In the genomic region with DNA sequence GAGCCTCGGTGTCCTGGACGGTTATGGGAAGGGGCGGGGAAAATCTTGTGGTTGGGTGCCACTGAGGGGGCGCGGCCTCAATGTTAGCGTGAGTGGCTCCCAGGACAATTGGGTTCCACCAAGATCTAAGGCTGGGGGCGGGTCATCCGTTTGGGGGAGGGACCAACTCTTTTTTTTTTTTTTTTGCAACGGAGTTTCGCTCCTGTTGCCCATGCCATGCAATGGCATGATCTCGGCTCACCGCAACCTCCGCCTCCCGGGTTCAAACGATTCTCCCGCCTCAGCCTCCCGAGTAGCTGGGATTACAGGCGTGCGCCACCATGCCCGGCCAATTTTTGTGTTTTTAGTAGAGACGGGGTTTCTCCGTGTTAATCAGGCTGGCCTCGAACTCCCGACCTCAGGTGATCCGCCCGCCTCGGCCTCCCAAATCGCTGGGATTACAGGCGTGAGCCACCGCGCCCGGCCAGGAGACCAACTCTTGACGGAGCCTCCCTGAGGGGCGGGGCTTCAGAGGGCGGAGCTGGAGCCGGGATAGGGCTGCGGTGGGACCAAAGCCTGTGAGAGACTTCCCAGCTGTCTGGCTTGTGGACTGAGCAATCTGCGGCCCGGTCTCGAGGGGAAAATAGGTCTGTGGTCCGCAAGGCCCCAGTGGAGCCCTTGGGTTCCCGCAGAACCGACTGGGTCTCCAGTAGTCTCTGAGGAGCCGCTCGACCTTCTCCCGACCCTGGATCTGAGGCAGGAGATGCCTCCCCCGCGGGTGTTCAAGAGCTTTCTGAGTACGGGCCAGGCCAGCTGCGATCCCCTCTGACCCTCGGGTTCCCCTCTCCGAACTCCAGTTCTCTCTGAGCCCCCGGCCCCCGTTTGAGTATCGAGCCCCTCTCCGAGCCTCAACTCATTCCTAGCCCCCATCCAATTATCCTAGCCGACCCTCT, we compare ENCODE assay signal across 1 cellular context.
TF ChIP-seq lines count a peak whose summit lies in the region.

No MANE protein-coding gene starts in this region.

TF ChIP-seq in HepG2, 621 proteins besides CTCF, POLR2A, EP300 and RAD21 (continued from another document and continues in another):
- TF ChIP-seq, protein P1, sequence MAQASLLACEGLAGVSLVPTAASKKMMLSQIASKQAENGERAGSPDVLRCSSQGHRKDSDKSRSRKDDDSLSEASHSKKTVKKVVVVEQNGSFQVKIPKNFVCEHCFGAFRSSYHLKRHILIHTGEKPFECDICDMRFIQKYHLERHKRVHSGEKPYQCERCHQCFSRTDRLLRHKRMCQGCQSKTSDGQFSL (CRISPR knock-in tag; IDR thresholded peaks at IDR 0.05): no peak
- TF ChIP-seq, protein P2, sequence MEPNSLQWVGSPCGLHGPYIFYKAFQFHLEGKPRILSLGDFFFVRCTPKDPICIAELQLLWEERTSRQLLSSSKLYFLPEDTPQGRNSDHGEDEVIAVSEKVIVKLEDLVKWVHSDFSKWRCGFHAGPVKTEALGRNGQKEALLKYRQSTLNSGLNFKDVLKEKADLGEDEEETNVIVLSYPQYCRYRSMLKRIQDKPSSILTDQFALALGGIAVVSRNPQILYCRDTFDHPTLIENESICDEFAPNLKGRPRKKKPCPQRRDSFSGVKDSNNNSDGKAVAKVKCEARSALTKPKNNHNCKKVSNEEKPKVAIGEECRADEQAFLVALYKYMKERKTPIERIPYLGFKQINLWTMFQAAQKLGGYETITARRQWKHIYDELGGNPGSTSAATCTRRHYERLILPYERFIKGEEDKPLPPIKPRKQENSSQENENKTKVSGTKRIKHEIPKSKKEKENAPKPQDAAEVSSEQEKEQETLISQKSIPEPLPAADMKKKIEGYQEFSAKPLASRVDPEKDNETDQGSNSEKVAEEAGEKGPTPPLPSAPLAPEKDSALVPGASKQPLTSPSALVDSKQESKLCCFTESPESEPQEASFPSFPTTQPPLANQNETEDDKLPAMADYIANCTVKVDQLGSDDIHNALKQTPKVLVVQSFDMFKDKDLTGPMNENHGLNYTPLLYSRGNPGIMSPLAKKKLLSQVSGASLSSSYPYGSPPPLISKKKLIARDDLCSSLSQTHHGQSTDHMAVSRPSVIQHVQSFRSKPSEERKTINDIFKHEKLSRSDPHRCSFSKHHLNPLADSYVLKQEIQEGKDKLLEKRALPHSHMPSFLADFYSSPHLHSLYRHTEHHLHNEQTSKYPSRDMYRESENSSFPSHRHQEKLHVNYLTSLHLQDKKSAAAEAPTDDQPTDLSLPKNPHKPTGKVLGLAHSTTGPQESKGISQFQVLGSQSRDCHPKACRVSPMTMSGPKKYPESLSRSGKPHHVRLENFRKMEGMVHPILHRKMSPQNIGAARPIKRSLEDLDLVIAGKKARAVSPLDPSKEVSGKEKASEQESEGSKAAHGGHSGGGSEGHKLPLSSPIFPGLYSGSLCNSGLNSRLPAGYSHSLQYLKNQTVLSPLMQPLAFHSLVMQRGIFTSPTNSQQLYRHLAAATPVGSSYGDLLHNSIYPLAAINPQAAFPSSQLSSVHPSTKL (CRISPR knock-in tag; IDR thresholded peaks at IDR 0.05): peak; percentile 74
- TF ChIP-seq ZNF558 (CRISPR knock-in tag; IDR thresholded peaks at IDR 0.05; ENCODE audit: borderline replicate concordance) (0 out of 2 replicates have a peak, but pooled peaks have one; percentile 5), ZNF543 (CRISPR knock-in tag; IDR thresholded peaks at IDR 0.05) (peak; percentile 76; the same call in 1 of the 2 replicates), SETDB1 (CRISPR knock-in tag; IDR thresholded peaks at IDR 0.05; ENCODE audit: borderline replicate concordance) (no peak), AKAP8 (CRISPR knock-in tag; IDR thresholded peaks at IDR 0.05) (peak; percentile 85), BORCS8-MEF2B (CRISPR knock-in tag; IDR thresholded peaks at IDR 0.05) (peak; percentile 93), RBAK (CRISPR knock-in tag; IDR thresholded peaks at IDR 0.05) (no peak), ZBTB8A (CRISPR knock-in tag; IDR thresholded peaks at IDR 0.05; ENCODE audit: borderline replicate concordance, low read depth) (no peak), FOXO1 (CRISPR knock-in tag; IDR thresholded peaks at IDR 0.05) (peak; percentile 37; the same call in 1 of the 2 replicates), KAT7 (CRISPR knock-in tag; IDR thresholded peaks at IDR 0.05; ENCODE audit: borderline replicate concordance) (peak; percentile 96), GTF3A (CRISPR knock-in tag; conservative IDR thresholded peaks at IDR 0.05) (peak; percentile 97), DNMT3B (CRISPR knock-in tag; conservative IDR thresholded peaks at IDR 0.05) (no peak), GABPB1 (CRISPR knock-in tag; IDR thresholded peaks at IDR 0.05) (peak; percentile 66), ZNF160 (CRISPR knock-in tag; IDR thresholded peaks at IDR 0.05) (peak; percentile 89; the same call in 1 of the 2 replicates), ZNF616 (CRISPR knock-in tag; IDR thresholded peaks at IDR 0.05; ENCODE audit: low read depth) (peak; percentile 91; the same call in 1 of the 2 replicates), GTF2F1 (IDR thresholded peaks at IDR 0.05; ENCODE audit: low read length) (no peak), NFE2L1 (CRISPR knock-in tag; IDR thresholded peaks at IDR 0.05; ENCODE audit: borderline replicate concordance) (no peak; the same call in 1 of the 2 replicates), NKX3-1 (CRISPR knock-in tag; IDR thresholded peaks at IDR 0.05) (no peak; the same call in 1 of the 2 replicates), ZNF724P (CRISPR knock-in tag; IDR thresholded peaks at IDR 0.05; ENCODE audit: borderline replicate concordance) (peak; percentile 91; the same call in 1 of the 2 replicates), ZNF83 (CRISPR knock-in tag; IDR thresholded peaks at IDR 0.05; ENCODE audit: borderline replicate concordance) (no peak), ZNF251 (CRISPR knock-in tag; IDR thresholded peaks at IDR 0.05) (no peak; the same call in 1 of the 2 replicates), CEBPG (CRISPR knock-in tag; IDR thresholded peaks at IDR 0.05) (no peak; the same call in 1 of the 2 replicates), PITX1 (CRISPR knock-in tag; IDR thresholded peaks at IDR 0.05) (peak; percentile 78)
- TF ChIP-seq, protein P3, sequence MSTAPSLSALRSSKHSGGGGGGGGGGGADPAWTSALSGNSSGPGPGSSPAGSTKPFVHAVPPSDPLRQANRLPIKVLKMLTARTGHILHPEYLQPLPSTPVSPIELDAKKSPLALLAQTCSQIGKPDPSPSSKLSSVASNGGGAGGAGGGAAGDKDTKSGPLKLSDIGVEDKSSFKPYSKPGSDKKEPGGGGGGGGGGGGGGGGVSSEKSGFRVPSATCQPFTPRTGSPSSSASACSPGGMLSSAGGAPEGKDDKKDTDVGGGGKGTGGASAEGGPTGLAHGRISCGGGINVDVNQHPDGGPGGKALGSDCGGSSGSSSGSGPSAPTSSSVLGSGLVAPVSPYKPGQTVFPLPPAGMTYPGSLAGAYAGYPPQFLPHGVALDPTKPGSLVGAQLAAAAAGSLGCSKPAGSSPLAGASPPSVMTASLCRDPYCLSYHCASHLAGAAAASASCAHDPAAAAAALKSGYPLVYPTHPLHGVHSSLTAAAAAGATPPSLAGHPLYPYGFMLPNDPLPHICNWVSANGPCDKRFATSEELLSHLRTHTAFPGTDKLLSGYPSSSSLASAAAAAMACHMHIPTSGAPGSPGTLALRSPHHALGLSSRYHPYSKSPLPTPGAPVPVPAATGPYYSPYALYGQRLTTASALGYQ (CRISPR knock-in tag; IDR thresholded peaks at IDR 0.05): 0 out of 2 replicates have a peak, but pooled peaks have one; percentile 50
- TF ChIP-seq, protein P4, sequence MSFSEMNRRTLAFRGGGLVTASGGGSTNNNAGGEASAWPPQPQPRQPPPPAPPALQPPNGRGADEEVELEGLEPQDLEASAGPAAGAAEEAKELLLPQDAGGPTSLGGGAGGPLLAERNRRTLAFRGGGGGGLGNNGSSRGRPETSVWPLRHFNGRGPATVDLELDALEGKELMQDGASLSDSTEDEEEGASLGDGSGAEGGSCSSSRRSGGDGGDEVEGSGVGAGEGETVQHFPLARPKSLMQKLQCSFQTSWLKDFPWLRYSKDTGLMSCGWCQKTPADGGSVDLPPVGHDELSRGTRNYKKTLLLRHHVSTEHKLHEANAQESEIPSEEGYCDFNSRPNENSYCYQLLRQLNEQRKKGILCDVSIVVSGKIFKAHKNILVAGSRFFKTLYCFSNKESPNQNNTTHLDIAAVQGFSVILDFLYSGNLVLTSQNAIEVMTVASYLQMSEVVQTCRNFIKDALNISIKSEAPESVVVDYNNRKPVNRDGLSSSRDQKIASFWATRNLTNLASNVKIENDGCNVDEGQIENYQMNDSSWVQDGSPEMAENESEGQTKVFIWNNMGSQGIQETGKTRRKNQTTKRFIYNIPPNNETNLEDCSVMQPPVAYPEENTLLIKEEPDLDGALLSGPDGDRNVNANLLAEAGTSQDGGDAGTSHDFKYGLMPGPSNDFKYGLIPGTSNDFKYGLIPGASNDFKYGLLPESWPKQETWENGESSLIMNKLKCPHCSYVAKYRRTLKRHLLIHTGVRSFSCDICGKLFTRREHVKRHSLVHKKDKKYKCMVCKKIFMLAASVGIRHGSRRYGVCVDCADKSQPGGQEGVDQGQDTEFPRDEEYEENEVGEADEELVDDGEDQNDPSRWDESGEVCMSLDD (CRISPR knock-in tag; IDR thresholded peaks at IDR 0.05; ENCODE audit: borderline replicate concordance): no peak
- TF ChIP-seq, protein P5, sequence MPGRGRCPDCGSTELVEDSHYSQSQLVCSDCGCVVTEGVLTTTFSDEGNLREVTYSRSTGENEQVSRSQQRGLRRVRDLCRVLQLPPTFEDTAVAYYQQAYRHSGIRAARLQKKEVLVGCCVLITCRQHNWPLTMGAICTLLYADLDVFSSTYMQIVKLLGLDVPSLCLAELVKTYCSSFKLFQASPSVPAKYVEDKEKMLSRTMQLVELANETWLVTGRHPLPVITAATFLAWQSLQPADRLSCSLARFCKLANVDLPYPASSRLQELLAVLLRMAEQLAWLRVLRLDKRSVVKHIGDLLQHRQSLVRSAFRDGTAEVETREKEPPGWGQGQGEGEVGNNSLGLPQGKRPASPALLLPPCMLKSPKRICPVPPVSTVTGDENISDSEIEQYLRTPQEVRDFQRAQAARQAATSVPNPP (CRISPR knock-in tag; IDR thresholded peaks at IDR 0.05): no peak
- TF ChIP-seq, protein P6, sequence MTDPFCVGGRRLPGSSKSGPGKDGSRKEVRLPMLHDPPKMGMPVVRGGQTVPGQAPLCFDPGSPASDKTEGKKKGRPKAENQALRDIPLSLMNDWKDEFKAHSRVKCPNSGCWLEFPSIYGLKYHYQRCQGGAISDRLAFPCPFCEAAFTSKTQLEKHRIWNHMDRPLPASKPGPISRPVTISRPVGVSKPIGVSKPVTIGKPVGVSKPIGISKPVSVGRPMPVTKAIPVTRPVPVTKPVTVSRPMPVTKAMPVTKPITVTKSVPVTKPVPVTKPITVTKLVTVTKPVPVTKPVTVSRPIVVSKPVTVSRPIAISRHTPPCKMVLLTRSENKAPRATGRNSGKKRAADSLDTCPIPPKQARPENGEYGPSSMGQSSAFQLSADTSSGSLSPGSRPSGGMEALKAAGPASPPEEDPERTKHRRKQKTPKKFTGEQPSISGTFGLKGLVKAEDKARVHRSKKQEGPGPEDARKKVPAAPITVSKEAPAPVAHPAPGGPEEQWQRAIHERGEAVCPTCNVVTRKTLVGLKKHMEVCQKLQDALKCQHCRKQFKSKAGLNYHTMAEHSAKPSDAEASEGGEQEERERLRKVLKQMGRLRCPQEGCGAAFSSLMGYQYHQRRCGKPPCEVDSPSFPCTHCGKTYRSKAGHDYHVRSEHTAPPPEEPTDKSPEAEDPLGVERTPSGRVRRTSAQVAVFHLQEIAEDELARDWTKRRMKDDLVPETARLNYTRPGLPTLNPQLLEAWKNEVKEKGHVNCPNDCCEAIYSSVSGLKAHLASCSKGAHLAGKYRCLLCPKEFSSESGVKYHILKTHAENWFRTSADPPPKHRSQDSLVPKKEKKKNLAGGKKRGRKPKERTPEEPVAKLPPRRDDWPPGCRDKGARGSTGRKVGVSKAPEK (CRISPR knock-in tag; IDR thresholded peaks at IDR 0.05; ENCODE audit: borderline replicate concordance): no peak
- TF ChIP-seq, protein P7, sequence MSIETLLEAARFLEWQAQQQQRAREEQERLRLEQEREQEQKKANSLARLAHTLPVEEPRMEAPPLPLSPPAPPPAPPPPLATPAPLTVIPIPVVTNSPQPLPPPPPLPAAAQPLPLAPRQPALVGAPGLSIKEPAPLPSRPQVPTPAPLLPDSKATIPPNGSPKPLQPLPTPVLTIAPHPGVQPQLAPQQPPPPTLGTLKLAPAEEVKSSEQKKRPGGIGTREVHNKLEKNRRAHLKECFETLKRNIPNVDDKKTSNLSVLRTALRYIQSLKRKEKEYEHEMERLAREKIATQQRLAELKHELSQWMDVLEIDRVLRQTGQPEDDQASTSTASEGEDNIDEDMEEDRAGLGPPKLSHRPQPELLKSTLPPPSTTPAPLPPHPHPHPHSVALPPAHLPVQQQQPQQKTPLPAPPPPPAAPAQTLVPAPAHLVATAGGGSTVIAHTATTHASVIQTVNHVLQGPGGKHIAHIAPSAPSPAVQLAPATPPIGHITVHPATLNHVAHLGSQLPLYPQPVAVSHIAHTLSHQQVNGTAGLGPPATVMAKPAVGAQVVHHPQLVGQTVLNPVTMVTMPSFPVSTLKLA (IDR thresholded peaks at IDR 0.05): peak; percentile 9
- TF ChIP-seq, protein P8, sequence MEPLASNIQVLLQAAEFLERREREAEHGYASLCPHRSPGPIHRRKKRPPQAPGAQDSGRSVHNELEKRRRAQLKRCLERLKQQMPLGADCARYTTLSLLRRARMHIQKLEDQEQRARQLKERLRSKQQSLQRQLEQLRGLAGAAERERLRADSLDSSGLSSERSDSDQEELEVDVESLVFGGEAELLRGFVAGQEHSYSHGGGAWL (CRISPR knock-in tag; IDR thresholded peaks at IDR 0.05): peak; percentile 86
- TF ChIP-seq, protein P9, sequence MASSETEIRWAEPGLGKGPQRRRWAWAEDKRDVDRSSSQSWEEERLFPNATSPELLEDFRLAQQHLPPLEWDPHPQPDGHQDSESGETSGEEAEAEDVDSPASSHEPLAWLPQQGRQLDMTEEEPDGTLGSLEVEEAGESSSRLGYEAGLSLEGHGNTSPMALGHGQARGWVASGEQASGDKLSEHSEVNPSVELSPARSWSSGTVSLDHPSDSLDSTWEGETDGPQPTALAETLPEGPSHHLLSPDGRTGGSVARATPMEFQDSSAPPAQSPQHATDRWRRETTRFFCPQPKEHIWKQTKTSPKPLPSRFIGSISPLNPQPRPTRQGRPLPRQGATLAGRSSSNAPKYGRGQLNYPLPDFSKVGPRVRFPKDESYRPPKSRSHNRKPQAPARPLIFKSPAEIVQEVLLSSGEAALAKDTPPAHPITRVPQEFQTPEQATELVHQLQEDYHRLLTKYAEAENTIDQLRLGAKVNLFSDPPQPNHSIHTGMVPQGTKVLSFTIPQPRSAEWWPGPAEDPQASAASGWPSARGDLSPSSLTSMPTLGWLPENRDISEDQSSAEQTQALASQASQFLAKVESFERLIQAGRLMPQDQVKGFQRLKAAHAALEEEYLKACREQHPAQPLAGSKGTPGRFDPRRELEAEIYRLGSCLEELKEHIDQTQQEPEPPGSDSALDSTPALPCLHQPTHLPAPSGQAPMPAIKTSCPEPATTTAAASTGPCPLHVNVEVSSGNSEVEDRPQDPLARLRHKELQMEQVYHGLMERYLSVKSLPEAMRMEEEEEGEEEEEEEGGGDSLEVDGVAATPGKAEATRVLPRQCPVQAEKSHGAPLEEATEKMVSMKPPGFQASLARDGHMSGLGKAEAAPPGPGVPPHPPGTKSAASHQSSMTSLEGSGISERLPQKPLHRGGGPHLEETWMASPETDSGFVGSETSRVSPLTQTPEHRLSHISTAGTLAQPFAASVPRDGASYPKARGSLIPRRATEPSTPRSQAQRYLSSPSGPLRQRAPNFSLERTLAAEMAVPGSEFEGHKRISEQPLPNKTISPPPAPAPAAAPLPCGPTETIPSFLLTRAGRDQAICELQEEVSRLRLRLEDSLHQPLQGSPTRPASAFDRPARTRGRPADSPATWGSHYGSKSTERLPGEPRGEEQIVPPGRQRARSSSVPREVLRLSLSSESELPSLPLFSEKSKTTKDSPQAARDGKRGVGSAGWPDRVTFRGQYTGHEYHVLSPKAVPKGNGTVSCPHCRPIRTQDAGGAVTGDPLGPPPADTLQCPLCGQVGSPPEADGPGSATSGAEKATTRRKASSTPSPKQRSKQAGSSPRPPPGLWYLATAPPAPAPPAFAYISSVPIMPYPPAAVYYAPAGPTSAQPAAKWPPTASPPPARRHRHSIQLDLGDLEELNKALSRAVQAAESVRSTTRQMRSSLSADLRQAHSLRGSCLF (CRISPR knock-in tag; IDR thresholded peaks at IDR 0.05; ENCODE audit: borderline replicate concordance): no peak
